ENCODE assay signal across 11 cellular contexts in genomic region chr19:916645-917322, GRCh38. TPM values are rescaled to one million over a fixed set of nuclear protein-coding genes. Genes with fewer than 3 reads are reported as not detected.
A peak's percentile ranks its signal among the peaks of the same experiment; 100 is the strongest.
DNase-seq lines count a peak whose midpoint lies in the region; ATAC-seq and TF ChIP-seq lines count a peak whose summit lies in the region.
"Had no signal": no experiment of that assay in that cellular context is flagged by ENCODE, and none has a peak within 500 bp of the region (broad histone marks: within the 10 kb centered on the region; RNA-seq: fewer than 3 reads in every experiment).

No MANE protein-coding gene starts in this region.

- H3K4me3 ChIP-seq in right cardiac atrium (ENCODE audit: low read length) = peak overlapping the region; percentile 20
- H3K4me3 ChIP-seq in urinary bladder (ENCODE audit: low read depth, low read length) = peak overlapping the region; percentile 34
- H3K4me3 ChIP-seq in mucosa of descending colon = no peak overlapping the region

- H3K4me1 ChIP-seq in right cardiac atrium (ENCODE audit: control insufficient read depth, insufficient read depth, low read length) = peaks cover 2% of the 10 kb centered on the region
- H3K4me1 ChIP-seq in urinary bladder (ENCODE audit: insufficient read depth) = peaks cover 2% of the 10 kb centered on the region
- H3K4me1 ChIP-seq in mucosa of descending colon (ENCODE audit: low read depth) = peaks cover 43% of the 10 kb centered on the region

- no peaks in the 10 kb centered on the region for H3K9me3 Mint-ChIP-seq in mesothelial cell of epicardium

- ATAC-seq in right cardiac atrium (no peak), Right ventricle myocardium superior (ENCODE audit: poor library complexity) (no peak), mucosa of descending colon (no peak), HG02938 (IDR thresholded peaks at IDR 0.05; ENCODE audit: unreplicated experiment) (no peak)

- H3K27me3 Mint-ChIP-seq in mesothelial cell of epicardium (ENCODE audit: low read depth) = peaks cover 36% of the 10 kb centered on the region

- intact Hi-C loops in right cardiac atrium (cut with DNase I) = loop anchor here in 3 of 4 donors (5.0 to 10.0 kb wide), 2 partner anchors 52 to 59 kb away; partner anchors contain the start of gene CFD (in 1 of the 3)
- intact Hi-C loops in Right ventricle myocardium superior (cut with DNase I) = no loop called here
- intact Hi-C loops in mucosa of descending colon (cut with DNase I, micrococcal nuclease) = loop anchor here in 1 of 2 donors (5.0 kb wide), 2 partner anchors 54 to 144 kb away; no protein-coding TSS in a partner anchor

- TF ChIP-seq CTCF in mesothelial cell of epicardium (IDR thresholded peaks at IDR 0.05; ENCODE audit: unreplicated experiment) (no peak), mucosa of descending colon (IDR thresholded peaks at IDR 0.05) (no peak)

- 17% methylated on average over 35 of the region's 35 CpGs for WGBS in right cardiac atrium
- WGBS in urinary bladder = 18% methylated on average over 35 of the region's 35 CpGs

- no peak for DNase-seq in right cardiac atrium
- DNase-seq in Right ventricle myocardium superior = no peak
- DNase-seq in activated T-cell treated with anti-CD3 and anti-CD28 coated beads, Interleukin-2, amount 50 U/mL, for 1 hour = peak; percentile 40
- DNase-seq in mesothelial cell of epicardium (ENCODE audit: low spot score in 2 of 2, unreplicated experiment in 2 of 2) = no peak
- no peak for DNase-seq in SIG-M5 treated with dmso at 0.1 percent for 504 hours (lab: John Stamatoyannopoulos, UW; ENCODE audit: unreplicated experiment)
- DNase-seq in mucosa of descending colon = no peak
- DNase-seq: activated gamma-delta T cell had no signal

- H3K27ac ChIP-seq in right cardiac atrium (ENCODE audit: low read length) (no peak overlapping the region), urinary bladder (ENCODE audit: low read depth) (no peak overlapping the region)

- H3K36me3 ChIP-seq in urinary bladder (ENCODE audit: insufficient read depth) = no peaks in the 10 kb centered on the region
- H3K36me3 ChIP-seq in mucosa of descending colon (ENCODE audit: low read depth) = no peaks in the 10 kb centered on the region

- H3K27me3 ChIP-seq in right cardiac atrium (ENCODE audit: control insufficient read depth, insufficient read depth) = no peaks in the 10 kb centered on the region

- no peaks in the 10 kb centered on the region for H3K9me3 ChIP-seq in right cardiac atrium (ENCODE audit: control insufficient read depth, low read length)
- H3K9me3 ChIP-seq in mucosa of descending colon = no peaks in the 10 kb centered on the region

- H3K27ac Mint-ChIP-seq in mesothelial cell of epicardium = no peak overlapping the region

- peak overlapping the region; percentile 26 for H3K4me3 Mint-ChIP-seq in mesothelial cell of epicardium

- H3K36me3 Mint-ChIP-seq in mesothelial cell of epicardium = no peaks in the 10 kb centered on the region

- H3K4me1 Mint-ChIP-seq in mesothelial cell of epicardium = peaks cover 7% of the 10 kb centered on the region

RNA-seq across cellular contexts. Expression of gene KISS1R, which starts 0.3 kb away (rescaled TPM):
- total RNA-seq in right cardiac atrium (not detected), Right ventricle myocardium superior (not detected), mesothelial cell of epicardium (1.0 to 1.5 TPM (median 1.1 TPM) in 3 replicates), urinary bladder (not detected), mucosa of descending colon (not detected)
- polyA plus RNA-seq in right cardiac atrium (not detected), urinary bladder (0.28 TPM)
- total RNA-seq: NCI-H460 had no signal

RNA-seq across cellular contexts. Expression of gene R3HDM4, which starts 3.8 kb away (rescaled TPM):
- total RNA-seq in right cardiac atrium (10 to 100 TPM; 18.6 to 31.2 (median 21.2) TPM), Right ventricle myocardium superior (20.3 TPM), mesothelial cell of epicardium (47.4 to 50.5 TPM (median 49.5 TPM) in 3 replicates), urinary bladder (16.0 TPM), mucosa of descending colon (10 to 100 TPM; 52.6 to 62.6 (median 54.8) TPM)
- polyA plus RNA-seq in right cardiac atrium (25.8 TPM), urinary bladder (62.3 TPM)

RNA-seq across cellular contexts. Expression of gene ARID3A, which starts 9.1 kb away (rescaled TPM):
- 1 to 10 TPM; 4.2 to 6.2 (median 5.6) TPM for total RNA-seq in right cardiac atrium
- polyA plus RNA-seq in right cardiac atrium = 3.3 TPM
- 5.0 TPM for total RNA-seq in Right ventricle myocardium superior
- 65.9 to 72.4 TPM (median 70.6 TPM) in 3 replicates for total RNA-seq in mesothelial cell of epicardium
- total RNA-seq in urinary bladder = 9.1 TPM
- 6.1 TPM for polyA plus RNA-seq in urinary bladder
- total RNA-seq in mucosa of descending colon = 10 to 100 TPM; 10.1 to 16.0 (median 14.5) TPM

RNA-seq across cellular contexts. Expression of gene RNU6-9, which starts 23.5 kb away (rescaled TPM):
- total RNA-seq in right cardiac atrium (not detected), Right ventricle myocardium superior (not detected), mesothelial cell of epicardium (not detected in 3 replicates), urinary bladder (not detected), mucosa of descending colon (not detected)
- polyA plus RNA-seq in right cardiac atrium (not detected), urinary bladder (not detected)
- total RNA-seq: G401, NCI-H460 had no signal

RNA-seq across cellular contexts. Expression of gene MED16, which starts 23.8 kb away (rescaled TPM):
- 10 to 100 TPM; 23.9 to 28.4 (median 25.4) TPM for total RNA-seq in right cardiac atrium
- polyA plus RNA-seq in right cardiac atrium = 21.3 TPM
- 19.1 TPM for total RNA-seq in Right ventricle myocardium superior
- 79.8 to 87.8 TPM (median 80.0 TPM) in 3 replicates for total RNA-seq in mesothelial cell of epicardium
- 21.2 TPM for total RNA-seq in urinary bladder
- 59.8 TPM for polyA plus RNA-seq in urinary bladder
- 10 to 100 TPM; 53.4 to 77.4 (median 61.4) TPM for total RNA-seq in mucosa of descending colon
